8 cellular contexts compared by ENCODE assay signal in the genomic region with DNA sequence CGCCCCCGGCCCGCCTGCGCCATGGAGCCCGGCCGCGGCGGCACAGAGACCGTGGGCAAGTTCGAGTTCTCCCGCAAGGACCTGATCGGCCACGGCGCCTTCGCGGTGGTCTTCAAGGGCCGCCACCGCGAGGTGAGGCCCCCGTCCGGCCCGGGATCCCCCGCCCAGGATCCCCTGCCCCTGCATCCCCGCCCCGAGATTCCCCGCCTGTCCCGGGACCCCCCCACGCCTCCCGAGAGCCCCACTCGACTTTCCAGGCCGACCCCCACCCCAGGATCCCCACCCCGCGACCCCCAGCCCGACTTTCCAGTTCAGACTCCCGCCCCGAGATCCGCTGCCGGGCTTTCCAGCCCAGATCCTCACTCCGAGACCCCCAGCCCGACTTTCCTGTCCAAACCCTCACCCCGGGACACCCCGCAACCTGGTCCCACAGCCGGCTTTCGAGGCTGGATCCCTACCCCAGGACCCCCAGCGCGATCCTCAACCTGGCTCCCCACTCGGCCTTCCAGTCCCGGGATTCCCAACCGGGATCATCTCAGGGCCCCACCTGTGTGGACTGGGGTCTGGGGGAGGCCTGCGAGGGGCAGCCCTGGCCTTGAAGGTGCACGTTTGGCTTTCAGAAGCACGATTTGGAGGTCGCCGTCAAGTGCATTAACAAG. TPM values are rescaled to one million over a fixed set of nuclear protein-coding genes. Genes with fewer than 3 reads are reported as not detected.
DNase-seq lines count a peak whose midpoint lies in the region; ATAC-seq and TF ChIP-seq lines count a peak whose summit lies in the region.

No MANE protein-coding gene starts in this region.

- TF ChIP-seq CTCF in LNCaP clone FGC (IDR thresholded peaks at IDR 0.05; ENCODE audit: control insufficient read depth, extremely low read depth, insufficient read depth): no peak
- TF ChIP-seq CTCF in lower lobe of right lung (IDR thresholded peaks at IDR 0.05): no peak
- no peak for TF ChIP-seq CTCF in upper lobe of left lung (IDR thresholded peaks at IDR 0.05)

- H3K4me1 ChIP-seq in lower lobe of right lung: peaks cover 21% of the 10 kb centered on the region
- H3K4me1 ChIP-seq in upper lobe of left lung: peaks cover 22 to 35% (median 23%) of the 10 kb centered on the region in 4 donors

- intact Hi-C loops in lower lobe of right lung (cut with DNase I): no loop called here

- DNase-seq in LNCaP clone FGC (ENCODE audit: low read depth) (no peak), lower lobe of right lung (no peak), upper lobe of left lung (peak in 1 of 2 donors; percentile 88), GOT3 (lab: John Stamatoyannopoulos, UW) (no peak)
- no peak for DNase-seq in central memory CD8-positive, alpha-beta T cell (ENCODE audit: low spot score in 2 of 2)

- peak overlapping the region; percentile 95 for H3K27ac ChIP-seq in lower lobe of right lung
- peak overlapping the region; percentile 89 to 99 (median 96) for H3K27ac ChIP-seq in upper lobe of left lung

- TF ChIP-seq EP300 in upper lobe of left lung (IDR thresholded peaks at IDR 0.05): no peak

- no peaks in the 10 kb centered on the region for H3K27me3 Mint-ChIP-seq in central memory CD8-positive, alpha-beta T cell

- WGBS in upper lobe of left lung, 2 donors: 0 to 2% methylated on average over 5 to 13 of the region's 54 CpGs

- peaks cover 5% of the 10 kb centered on the region for H3K36me3 Mint-ChIP-seq in central memory CD8-positive, alpha-beta T cell (ENCODE audit: insufficient read depth)

- H3K27me3 ChIP-seq in lower lobe of right lung (ENCODE audit: low read depth): no peaks in the 10 kb centered on the region
- H3K27me3 ChIP-seq in upper lobe of left lung: no peaks in the 10 kb centered on the region

- H3K36me3 ChIP-seq in lower lobe of right lung (peaks cover 24% of the 10 kb centered on the region), upper lobe of left lung (peaks cover 0 to 8% (median 0%) of the 10 kb centered on the region in 4 donors)

- TF ChIP-seq POLR2A in upper lobe of left lung (IDR thresholded peaks at IDR 0.05): no peak

- H3K27ac Mint-ChIP-seq in central memory CD8-positive, alpha-beta T cell (ENCODE audit: low read depth): peak overlapping the region; percentile 76

- H3K9me3 ChIP-seq in lower lobe of right lung (no peaks in the 10 kb centered on the region), upper lobe of left lung (no peaks in the 10 kb centered on the region)

- peak overlapping the region; percentile 77 for H3K4me3 ChIP-seq in LNCaP clone FGC (ENCODE audit: low read depth, low read length)
- peak overlapping the region; percentile 75 for H3K4me3 ChIP-seq in lower lobe of right lung
- peak overlapping the region; percentile 51 to 84 (median 69) for H3K4me3 ChIP-seq in upper lobe of left lung

- ATAC-seq in GM18511 (IDR thresholded peaks at IDR 0.05; ENCODE audit: unreplicated experiment) (peak; percentile 11), lower lobe of right lung (no peak), upper lobe of left lung (ENCODE audit: low FRiP score in 2 of 2) (no peak), HG03571 (IDR thresholded peaks at IDR 0.05; ENCODE audit: unreplicated experiment) (no peak), GM18907 (IDR thresholded peaks at IDR 0.05; ENCODE audit: unreplicated experiment) (no peak)
- no peak for ATAC-seq in central memory CD8-positive, alpha-beta T cell (replicated peaks; ENCODE audit: extremely low read depth, poor library complexity, severe bottlenecking)

- peak overlapping the region; percentile 84 for H3K4me3 Mint-ChIP-seq in central memory CD8-positive, alpha-beta T cell

- no peaks in the 10 kb centered on the region for H3K9me3 Mint-ChIP-seq in central memory CD8-positive, alpha-beta T cell

- H3K4me1 Mint-ChIP-seq in central memory CD8-positive, alpha-beta T cell: peaks cover 25% of the 10 kb centered on the region

RNA-seq across cellular contexts. Expression of a gene that starts 0.7 kb away (rescaled TPM):
- 32.2 TPM for total RNA-seq in lower lobe of right lung
- 10 to 100 TPM in 5 of 6 donors, 1 to 10 TPM in 1; 6.8 to 93.2 (median 40.7) TPM for total RNA-seq in upper lobe of left lung

RNA-seq across cellular contexts. Expression of a gene that starts 34.0 kb away (rescaled TPM):
- total RNA-seq in lower lobe of right lung: 19.1 TPM
- total RNA-seq in upper lobe of left lung: 10 to 100 TPM; 11.3 to 30.7 (median 22.5) TPM

RNA-seq across cellular contexts. Expression of a gene that starts 54.6 kb away (rescaled TPM):
- total RNA-seq in lower lobe of right lung (46.2 TPM), upper lobe of left lung (10 to 100 TPM; 21.7 to 61.8 (median 40.4) TPM)
